ENCODE assay signal across 8 cellular contexts in genomic region chr2:70134349-70134983, GRCh38. TPM values are rescaled to one million over a fixed set of nuclear protein-coding genes. Genes with fewer than 3 reads are reported as not detected.
A peak's percentile ranks its signal among the peaks of the same experiment; 100 is the strongest.
DNase-seq lines count a peak whose midpoint lies in the region; ATAC-seq and TF ChIP-seq lines count a peak whose summit lies in the region.
"Not testable (repeated sequence)": the region's sequence is repeated elsewhere in the genome, so short reads cannot be mapped to it uniquely, and the experiment has no call there.

No MANE protein-coding gene starts in this region.

- not testable (repeated sequence) for H3K27me3 ChIP-seq in CD4-positive, CD25-positive, alpha-beta regulatory T cell (ENCODE audit: control insufficient read depth, insufficient read depth, low read length); adrenal gland; esophagus (ENCODE audit: control insufficient read depth in 1 of 2, insufficient read depth in 2 of 2, low read length in 2 of 2); lung (ENCODE audit: control insufficient read depth, insufficient read depth); trophoblast cell (ENCODE audit: insufficient read depth, low read length); thymus (ENCODE audit: control insufficient read depth, insufficient read depth)

- H3K4ac ChIP-seq in trophoblast cell (ENCODE audit: low read depth, low read length) = not testable (repeated sequence)

- not testable (repeated sequence) for H3K23ac ChIP-seq in trophoblast cell (ENCODE audit: low read length)

- not testable (repeated sequence) for H2BK120ac ChIP-seq in trophoblast cell (ENCODE audit: insufficient read depth, low read length, poor library complexity)

- H3K9me3 ChIP-seq in CD4-positive, CD25-positive, alpha-beta regulatory T cell (ENCODE audit: control insufficient read depth in 2 of 2, low read length in 2 of 2); adrenal gland (replicated peaks in 1 of 3); esophagus (ENCODE audit: control insufficient read depth in 2 of 2, insufficient read depth in 1 of 2, low read depth in 1 of 2, low read length in 1 of 2); lung (ENCODE audit: control insufficient read depth in 2 of 2, insufficient read depth in 1 of 2, low read length in 1 of 2); trophoblast cell (ENCODE audit: insufficient read depth, low read depth, low read length); thymus (ENCODE audit: control insufficient read depth): not testable (repeated sequence)

- H4K12ac ChIP-seq in trophoblast cell (ENCODE audit: low read depth, low read length) = not testable (repeated sequence)

- intact Hi-C loops in activated CD4-positive, alpha-beta T cell treated with anti-CD3 and anti-CD28 coated beads, Interleukin-2, amount 10 ng/mL, durations not matched to agents 24 days and 14 days (cut with micrococcal nuclease) = loop anchor here (5.0 kb wide), 1 partner anchor 492 kb away; the partner anchor contains the start of gene AAK1
- intact Hi-C loops in adrenal gland (cut with DNase I) = not testable (repeated sequence)

- peak overlapping the region; percentile 90 to 100 (median 96) for H3K27ac Mint-ChIP-seq in CD4-positive, CD25-positive, alpha-beta regulatory T cell
- peak overlapping the region; percentile 95 to 98 (median 95) for H3K27ac Mint-ChIP-seq in IgD-negative memory B cell
- peak overlapping the region; percentile 99 for H3K27ac Mint-ChIP-seq in activated CD4-positive, alpha-beta T cell treated with anti-CD3 and anti-CD28 coated beads, Interleukin-2, amount 10 ng/mL, durations not matched to agents 24 days and 14 days

- H3K18ac ChIP-seq in trophoblast cell (ENCODE audit: low read length) = not testable (repeated sequence)

- not testable (repeated sequence) for H3K9me3 Mint-ChIP-seq in CD4-positive, CD25-positive, alpha-beta regulatory T cell; IgD-negative memory B cell; activated CD4-positive, alpha-beta T cell treated with anti-CD3 and anti-CD28 coated beads, Interleukin-2, amount 10 ng/mL, durations not matched to agents 24 days and 14 days

- H2BK12ac ChIP-seq in trophoblast cell (ENCODE audit: low read length) = not testable (repeated sequence)

- H3K27me3 Mint-ChIP-seq in CD4-positive, CD25-positive, alpha-beta regulatory T cell; IgD-negative memory B cell; activated CD4-positive, alpha-beta T cell treated with anti-CD3 and anti-CD28 coated beads, Interleukin-2, amount 10 ng/mL, durations not matched to agents 24 days and 14 days: not testable (repeated sequence)

- not testable (repeated sequence) for H4K91ac ChIP-seq in trophoblast cell (ENCODE audit: low read depth, low read length)

- H3K4me1 ChIP-seq in CD4-positive, CD25-positive, alpha-beta regulatory T cell (ENCODE audit: control insufficient read depth, insufficient read depth, low read length, poor library complexity, severe bottlenecking) = peaks cover 89% of the 10 kb centered on the region
- peaks cover 48 to 57% of the 10 kb centered on the region in 2 donors for H3K4me1 ChIP-seq in adrenal gland (replicated peaks in 1 of 2)
- not testable (repeated sequence) for H3K4me1 ChIP-seq in esophagus (ENCODE audit: control insufficient read depth in 2 of 2, insufficient read depth in 2 of 2, low read length in 1 of 2); lung (ENCODE audit: control insufficient read depth in 2 of 2, insufficient read depth in 2 of 2, low read length in 2 of 2)
- peaks cover 7 to 18% of the 10 kb centered on the region in 2 experiments for H3K4me1 ChIP-seq in trophoblast cell (ENCODE audit: control insufficient read depth in 1 of 2, insufficient read depth in 2 of 2, low read length in 2 of 2)
- H3K4me1 ChIP-seq in thymus (ENCODE audit: control insufficient read depth, insufficient read depth, low read length) = peaks cover 52% of the 10 kb centered on the region

- not testable (repeated sequence) for H2BK5ac ChIP-seq in trophoblast cell (ENCODE audit: low read depth, low read length, poor library complexity)

- TF ChIP-seq POLR2A in adrenal gland (IDR thresholded peaks at IDR 0.05) = not testable (repeated sequence)

- peaks cover 26 to 92% (median 55%) of the 10 kb centered on the region in 4 donors for H3K4me1 Mint-ChIP-seq in CD4-positive, CD25-positive, alpha-beta regulatory T cell
- peaks cover 38 to 51% (median 43%) of the 10 kb centered on the region in 3 donors for H3K4me1 Mint-ChIP-seq in IgD-negative memory B cell
- H3K4me1 Mint-ChIP-seq in activated CD4-positive, alpha-beta T cell treated with anti-CD3 and anti-CD28 coated beads, Interleukin-2, amount 10 ng/mL, durations not matched to agents 24 days and 14 days = peaks cover 69% of the 10 kb centered on the region

- H2AFZ ChIP-seq in trophoblast cell (ENCODE audit: insufficient read depth, low read length, poor library complexity) = not testable (repeated sequence)

- not testable (repeated sequence) for ATAC-seq in CD4-positive, CD25-positive, alpha-beta regulatory T cell (ENCODE audit: low read depth in 2 of 2); lung (ENCODE audit: insufficient read depth, low FRiP score)

- peaks cover 10% of the 10 kb centered on the region for H3K79me1 ChIP-seq in trophoblast cell (ENCODE audit: low read length)

- 87 to 94% (median 88%) methylated on average over 9 to 10 of the region's 10 CpGs for WGBS in adrenal gland, 4 donors
- WGBS in esophagus, 2 donors = 90 to 91% methylated on average over 10 of the region's 10 CpGs
- 84 to 87% methylated on average over 9 to 10 of the region's 10 CpGs for WGBS in lung, 2 donors
- no CpG with 5 or more reads among the region's 10 CpGs for WGBS in trophoblast cell (ENCODE audit: extremely low coverage, insufficient coverage, insufficient read length)
- 90% methylated on average over 10 of the region's 10 CpGs for WGBS in thymus

- H3K36me3 ChIP-seq in CD4-positive, CD25-positive, alpha-beta regulatory T cell (ENCODE audit: control insufficient read depth, insufficient read depth, low read length); adrenal gland (replicated peaks in 1 of 2); esophagus (ENCODE audit: control insufficient read depth in 2 of 2, insufficient read depth in 2 of 2, low read length in 1 of 2); lung (ENCODE audit: control insufficient read depth in 2 of 2, insufficient read depth in 2 of 2, low read length in 2 of 2); trophoblast cell (ENCODE audit: control insufficient read depth in 1 of 2, insufficient read depth in 2 of 2, low read length in 2 of 2); thymus (ENCODE audit: control insufficient read depth, insufficient read depth): not testable (repeated sequence)

- H4K8ac ChIP-seq in trophoblast cell (ENCODE audit: low read depth, low read length) = not testable (repeated sequence)

- not testable (repeated sequence) for H2AK5ac ChIP-seq in trophoblast cell (ENCODE audit: low read length)

- H3K27ac ChIP-seq in CD4-positive, CD25-positive, alpha-beta regulatory T cell (ENCODE audit: insufficient read depth, low read length, poor library complexity, severe bottlenecking) = peak overlapping the region; percentile 95
- H3K27ac ChIP-seq in adrenal gland (peak overlapping the region; percentile 84 to 92 (median 89)), esophagus (ENCODE audit: low read depth in 2 of 2, low read length in 1 of 2) (peak overlapping the region; percentile 83 to 95), lung (ENCODE audit: low read depth in 1 of 2, low read length in 1 of 2) (peak overlapping the region; percentile 69 to 86), thymus (ENCODE audit: low read depth) (peak overlapping the region; percentile 96)
- not testable (repeated sequence) for H3K27ac ChIP-seq in trophoblast cell (ENCODE audit: low read depth, low read length)

- not testable (repeated sequence) for H3K79me2 ChIP-seq in trophoblast cell (ENCODE audit: control insufficient read depth, insufficient read depth, low read length, poor library complexity)

- peak overlapping the region; percentile 86 for H3K4me3 ChIP-seq in CD4-positive, CD25-positive, alpha-beta regulatory T cell (ENCODE audit: low read depth, low read length)
- not testable (repeated sequence) for H3K4me3 ChIP-seq in adrenal gland; esophagus (ENCODE audit: low read depth in 1 of 2, low read length in 2 of 2); lung; trophoblast cell (ENCODE audit: low read depth, low read length); thymus (ENCODE audit: low read length)

- H3K4me3 Mint-ChIP-seq in CD4-positive, CD25-positive, alpha-beta regulatory T cell = peak overlapping the region in 3 of 4 donors; percentile 83 to 87 (median 87)
- H3K4me3 Mint-ChIP-seq in IgD-negative memory B cell = peak overlapping the region in 3 of 4 donors; percentile 89 to 93 (median 90)
- H3K4me3 Mint-ChIP-seq in activated CD4-positive, alpha-beta T cell treated with anti-CD3 and anti-CD28 coated beads, Interleukin-2, amount 10 ng/mL, durations not matched to agents 24 days and 14 days = peak overlapping the region; percentile 91

- not testable (repeated sequence) for H3K36me3 Mint-ChIP-seq in CD4-positive, CD25-positive, alpha-beta regulatory T cell; IgD-negative memory B cell; activated CD4-positive, alpha-beta T cell treated with anti-CD3 and anti-CD28 coated beads, Interleukin-2, amount 10 ng/mL, durations not matched to agents 24 days and 14 days (ENCODE audit: low read depth)

- H3K9ac ChIP-seq in trophoblast cell (ENCODE audit: low read length) = not testable (repeated sequence)

- not testable (repeated sequence) for TF ChIP-seq CTCF in adrenal gland (IDR thresholded peaks at IDR 0.05); lung (IDR thresholded peaks at IDR 0.05; ENCODE audit: control extremely low read depth, extremely low read depth)

- H3K14ac ChIP-seq in trophoblast cell (ENCODE audit: low read length) = not testable (repeated sequence)

- not testable (repeated sequence) for DNase-seq in CD4-positive, CD25-positive, alpha-beta regulatory T cell; activated CD4-positive, alpha-beta T cell treated with anti-CD3 and anti-CD28 coated beads, Interleukin-2, amount 10 ng/mL, durations not matched to agents 24 days and 14 days; adrenal gland; lung (ENCODE audit: low spot score)
- DNase-seq in trophoblast cell = peak; percentile 73 to 80

- H3K4me2 ChIP-seq in trophoblast cell (ENCODE audit: low read length) = not testable (repeated sequence)

RNA-seq across cellular contexts. Expression of gene PCBP1, which starts 47.2 kb away (rescaled TPM):
- total RNA-seq in CD4-positive, CD25-positive, alpha-beta regulatory T cell = 330 TPM
- 100 to 1,000 TPM; 131 to 188 (median 173) TPM for polyA plus RNA-seq in CD4-positive, CD25-positive, alpha-beta regulatory T cell
- polyA plus RNA-seq in IgD-negative memory B cell = 123 TPM
- total RNA-seq in activated CD4-positive, alpha-beta T cell treated with anti-CD3 and anti-CD28 coated beads, Interleukin-2, amount 10 ng/mL, durations not matched to agents 24 days and 14 days = 443 and 447 TPM in 2 replicates
- total RNA-seq in adrenal gland = 100 to 1,000 TPM; 142 to 511 (median 317) TPM
- polyA plus RNA-seq in adrenal gland = 100 to 1,000 TPM; 269 to 405 (median 350) TPM
- polyA plus RNA-seq in esophagus = 100 to 1,000 TPM; 314 to 323 TPM
- total RNA-seq in lung = 100 to 1,000 TPM; 134 to 326 TPM
- 100 to 1,000 TPM; 268 to 453 TPM for polyA plus RNA-seq in lung
- polyA plus RNA-seq in trophoblast cell (2013) = 407 and 419 TPM in 2 replicates
- polyA plus RNA-seq in thymus = 361 TPM

RNA-seq across cellular contexts. Expression of gene C2orf42, which starts 56.4 kb away (rescaled TPM):
- 21.0 TPM for total RNA-seq in CD4-positive, CD25-positive, alpha-beta regulatory T cell
- polyA plus RNA-seq in CD4-positive, CD25-positive, alpha-beta regulatory T cell = 10 to 100 TPM; 21.9 to 38.4 (median 30.7) TPM
- polyA plus RNA-seq in IgD-negative memory B cell (30.7 TPM), adrenal gland (10 to 100 TPM in 2 of 3 donors, 1 to 10 TPM in 1; 8.0 to 13.7 (median 13.5) TPM), esophagus (1 to 10 TPM; 2.8 to 2.9 TPM), lung (1 to 10 TPM; 4.3 to 7.1 TPM), thymus (15.4 TPM)
- total RNA-seq in activated CD4-positive, alpha-beta T cell treated with anti-CD3 and anti-CD28 coated beads, Interleukin-2, amount 10 ng/mL, durations not matched to agents 24 days and 14 days = 18.5 and 19.6 TPM in 2 replicates
- total RNA-seq in adrenal gland (10 to 100 TPM; 15.6 to 33.7 (median 20.6) TPM), lung (10 to 100 TPM; 11.5 to 15.0 TPM)
- polyA plus RNA-seq in trophoblast cell (2013) = 5.9 and 6.8 TPM in 2 replicates
